Comparison of ENCODE assay signal across 16 cellular contexts in the genomic region with DNA sequence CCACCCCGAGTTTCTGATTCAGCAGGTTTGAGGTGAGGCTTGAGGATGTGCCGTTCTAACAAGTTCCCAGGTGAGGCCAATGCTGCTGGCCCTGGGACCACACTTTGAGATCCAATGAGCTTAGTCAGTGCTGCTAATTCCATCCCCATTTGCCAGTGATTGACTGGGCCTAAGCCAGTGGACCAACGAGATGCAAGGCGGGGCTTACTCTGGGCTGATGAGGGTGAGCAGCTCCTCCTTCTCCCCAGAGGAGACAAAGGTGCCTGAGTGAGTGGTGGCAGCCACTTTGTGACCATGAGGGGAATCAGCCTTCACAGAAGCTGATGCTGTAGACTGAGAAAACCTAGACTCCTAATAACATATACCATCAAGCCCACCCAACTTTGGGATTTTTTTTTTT. TPM values are rescaled to one million over a fixed set of nuclear protein-coding genes. Genes with fewer than 3 reads are reported as not detected.
"Had no signal": no experiment of that assay in that cellular context is flagged by ENCODE, and none has a peak within 500 bp of the region (broad histone marks: within the 10 kb centered on the region; RNA-seq: fewer than 3 reads in every experiment).

No MANE protein-coding gene starts in this region.

- H3K27ac ChIP-seq: left ventricle myocardium inferior, spleen, thyroid gland had no signal

- ATAC-seq: effector memory CD8-positive, alpha-beta T cell; stimulated activated naive B cell treated with anti-CD40 and anti-IgM and Interleukin-4, amounts not matched to agents 10 μg/mL and 1 μg/mL and 100 μg/mL, for 72 hours had no signal

- H3K36me3 ChIP-seq: left ventricle myocardium inferior, spleen, thyroid gland had no signal

- H3K4me3 ChIP-seq: left ventricle myocardium inferior, spleen, thyroid gland had no signal

- H3K9me3 ChIP-seq: left ventricle myocardium inferior, spleen, thyroid gland had no signal

- H3K4me1 ChIP-seq: left ventricle myocardium inferior, spleen, thyroid gland had no signal

- DNase-seq: activated B cell treated with CpG ODN at 0.5 μM for 24 hours; activated CD4-positive, alpha-beta memory T cell treated with anti-CD3 and anti-CD28 coated beads for 36 hours; activated CD4-positive, alpha-beta T cell treated with anti-CD3 and anti-CD28 coated beads for 4 hours; activated gamma-delta T cell treated with Interleukin-2 at 50 U/mL for 16 hours; activated T-cell treated with anti-CD3 and anti-CD28 coated beads for 4 hours; dermis blood vessel endothelial cell; effector memory CD8-positive, alpha-beta T cell; hypothalamus; kidney; left ventricle myocardium inferior; occipital lobe; retina; spleen; stimulated activated naive B cell treated with anti-CD40 and anti-IgM and Interleukin-4, amounts not matched to agents 10 μg/mL and 1 μg/mL and 100 μg/mL, for 72 hours; thyroid gland had no signal

- H3K27me3 ChIP-seq: spleen, thyroid gland had no signal

RNA-seq across cellular contexts. Expression of a gene that starts 23.1 kb away (rescaled TPM):
- polyA plus RNA-seq: neural cell, spleen had no signal
